Comparison of ENCODE assay signal across 9 cellular contexts in genomic region chr10:103197177-103197576, GRCh38. TPM values are rescaled to one million over a fixed set of nuclear protein-coding genes. Genes with fewer than 3 reads are reported as not detected.
DNase-seq lines count a peak whose midpoint lies in the region; ATAC-seq, FAIRE-seq and TF ChIP-seq lines count a peak whose summit lies in the region.
"Had no signal": no experiment of that assay in that cellular context is flagged by ENCODE, and none has a peak within 500 bp of the region (broad histone marks: within the 10 kb centered on the region; RNA-seq: fewer than 3 reads in every experiment).

No MANE protein-coding gene starts in this region.

- TF ChIP-seq CTCF in mammary epithelial cell (conservative IDR thresholded peaks at IDR 0.05 in 1 of 2, IDR thresholded peaks at IDR 0.05 in 1 of 2; ENCODE audit: extremely low read depth in 1 of 2, insufficient read depth in 1 of 2, low read depth in 1 of 2, low read length in 2 of 2): no peak
- TF ChIP-seq CTCF in lower leg skin (IDR thresholded peaks at IDR 0.05): no peak

- CTCF ChIA-PET in mammary epithelial cell (lab: Charles Lee; ENCODE audit: low non-redundant PET): interaction anchor here (0.6 kb wide), 1 partner anchor 42 kb away, joined by 3 read pairs; no protein-coding TSS in a partner anchor

- no peak for ATAC-seq in HG03439 (IDR thresholded peaks at IDR 0.05; ENCODE audit: unreplicated experiment)

- H3K4me3 ChIP-seq in MG63 (no peak overlapping the region), mammary epithelial cell (replicated peaks in 1 of 3; ENCODE audit: insufficient read depth in 1 of 3, low read depth in 2 of 3, low read length in 3 of 3) (no peak overlapping the region), lower leg skin (ENCODE audit: low read depth, poor library complexity, severe bottlenecking) (no peak overlapping the region)

- no peak for FAIRE-seq in urothelium cell line (lab: Jason Lieb, UNC)

- peaks cover 7% of the 10 kb centered on the region for H3K4me1 ChIP-seq in mammary epithelial cell (ENCODE audit: insufficient read depth, low read length)

- no peaks in the 10 kb centered on the region for H3K9me3 ChIP-seq in MG63
- no peaks in the 10 kb centered on the region for H3K9me3 ChIP-seq in mammary epithelial cell (replicated peaks; ENCODE audit: insufficient read depth, low read length)

- H3K27me3 ChIP-seq in MG63 (no peaks in the 10 kb centered on the region), mammary epithelial cell (ENCODE audit: insufficient read depth, low read length) (no peaks in the 10 kb centered on the region)

- in situ Hi-C loops in mammary epithelial cell (cut with MboI; ENCODE audit: low sequenced_read_pairs in 2 of 2): no loop called here

- H3K9ac ChIP-seq in mammary epithelial cell (ENCODE audit: insufficient read depth, low read length): no peak overlapping the region

- no peak overlapping the region for H3K27ac ChIP-seq in mammary epithelial cell (ENCODE audit: insufficient read depth, low read depth, low read length)

- H3K4me2 ChIP-seq in mammary epithelial cell (ENCODE audit: insufficient read depth, low read depth, low read length): no peak overlapping the region

- TF ChIP-seq POLR2A in lower leg skin (IDR thresholded peaks at IDR 0.05): no peak

- H4K20me1 ChIP-seq in mammary epithelial cell (ENCODE audit: insufficient read depth, low read length): no peaks in the 10 kb centered on the region

- DNase-seq in C1 segment of cervical spinal cord (lab: John Stamatoyannopoulos, UW): peak in 9 of 14 donors; percentile 3 to 53 (median 21)
- peak; percentile 76 for DNase-seq in MG63
- peak; percentile 76 for DNase-seq in mammary epithelial cell
- peak; percentile 62 to 87 for DNase-seq in lower leg skin (ENCODE audit: low spot score in 2 of 2)
- DNase-seq in urothelium cell line (ENCODE audit: low spot score): peak; percentile 57
- no peak for DNase-seq in SHP77 (lab: John Stamatoyannopoulos, UW)
- DNase-seq in effector CD4-positive, alpha-beta T cell: no peak
- DNase-seq: activated naive CD8-positive, alpha-beta T cell treated with anti-CD3 and anti-CD28 coated beads, Interleukin-2, amount 10 ng/mL, durations not matched to agents 7 days and 5 days had no signal

- dilution Hi-C loops in mammary epithelial cell (cut with HindIII; ENCODE audit: low sequenced_read_pairs): loop anchor here (10.0 kb wide), 1 partner anchor 52 kb away; no protein-coding TSS in a partner anchor

- peaks cover 5% of the 10 kb centered on the region for H3K36me3 ChIP-seq in MG63
- no peaks in the 10 kb centered on the region for H3K36me3 ChIP-seq in mammary epithelial cell (ENCODE audit: insufficient read depth, low read length)

- WGBS in mammary epithelial cell (ENCODE audit: low coverage, missing lambda C conversion rate): 93% methylated on average over 3 of the region's 3 CpGs
- WGBS in lower leg skin, 2 donors: 56% methylated on average over 3 of the region's 3 CpGs

- intact Hi-C loops in mammary epithelial cell (cut with micrococcal nuclease) (no loop called here), lower leg skin (cut with DNase I; ENCODE audit: low total_unique reads) (no loop called here)

- BruUV-seq in mammary epithelial cell (replicated peaks; lab: Mats Ljungman, UMichigan): no TSS peak

- peaks cover 7% of the 10 kb centered on the region for H3K79me2 ChIP-seq in mammary epithelial cell (ENCODE audit: insufficient read depth, low read length)

- peak overlapping the region; percentile 23 for H2AFZ ChIP-seq in mammary epithelial cell (ENCODE audit: low read depth, low read length)

RNA-seq across cellular contexts. Expression of gene NT5C2, which starts 4.1 kb away (rescaled TPM):
- total RNA-seq in MG63 (2014; rRNA removed; shearing (Covaris generic); ENCODE audit: low replicate concordance): 9.9 and 23.5 TPM in 2 replicates
- total RNA-seq in mammary epithelial cell: 10 to 100 TPM; 53.2 to 62.4 TPM
- 31.4 TPM for polyA plus RNA-seq in mammary epithelial cell
- 29.7 TPM for polyA minus RNA-seq in mammary epithelial cell
- total RNA-seq in lower leg skin: 10 to 100 TPM; 36.0 to 53.6 (median 40.8) TPM

RNA-seq across cellular contexts. Expression of gene RPEL1, which starts 48.5 kb away (rescaled TPM):
- 0.03 TPM in 1 of 2 replicates, not detected in the other for total RNA-seq in MG63 (2014; rRNA removed; shearing (Covaris generic); ENCODE audit: low replicate concordance)
- total RNA-seq in mammary epithelial cell (under 1 TPM in 1 of 2 donors, not detected in 1; 0.17 TPM), lower leg skin (not detected)
- 0.12 TPM for polyA plus RNA-seq in mammary epithelial cell
- not detected for polyA minus RNA-seq in mammary epithelial cell
- total RNA-seq: activated naive CD8-positive, alpha-beta T cell treated with anti-CD3 and anti-CD28 coated beads, Interleukin-2, amount 10 ng/mL, durations not matched to agents 7 days and 5 days had no signal

Comparison
In these comparisons a context has a peak if more than half of its experiments do, and no peak if none do; other contexts are left out.
1. DNase-seq: peak in C1 segment of cervical spinal cord (9 of 14), MG63 (single experiment), mammary epithelial cell (single experiment), lower leg skin (2 of 2) and urothelium cell line (single experiment); none in SHP77 (0 of 2) and effector CD4-positive, alpha-beta T cell (single experiment).